8 cellular contexts compared by ENCODE assay signal in genomic region chr21:25561668-25562641, GRCh38. TPM values are rescaled to one million over a fixed set of nuclear protein-coding genes. Genes with fewer than 3 reads are reported as not detected.
A peak's percentile ranks its signal among the peaks of the same experiment; 100 is the strongest.
DNase-seq lines count a peak whose midpoint lies in the region; ATAC-seq and TF ChIP-seq lines count a peak whose summit lies in the region.

No MANE protein-coding gene starts in this region.

- no peak overlapping the region; the same call in 1 of the 2 replicates for H3K9ac ChIP-seq in KMS-11

- ATAC-seq in GM21619 (IDR thresholded peaks at IDR 0.05; ENCODE audit: unreplicated experiment) (peak; percentile 49), lung (ENCODE audit: insufficient read depth, low FRiP score) (peak; percentile 60)

- peaks cover 4% of the 10 kb centered on the region for H3K4me1 ChIP-seq in KMS-11 (ENCODE audit: low read depth, poor library complexity, severe bottlenecking)
- no peaks in the 10 kb centered on the region for H3K4me1 ChIP-seq in lung (ENCODE audit: control insufficient read depth in 2 of 2, insufficient read depth in 2 of 2, low read length in 2 of 2)

- no peaks in the 10 kb centered on the region for H4K20me1 ChIP-seq in KMS-11 (ENCODE audit: insufficient read depth)

- no peaks in the 10 kb centered on the region for H3K27me3 ChIP-seq in KMS-11 (ENCODE audit: insufficient read depth, low read depth)
- no peaks in the 10 kb centered on the region for H3K27me3 ChIP-seq in lung (ENCODE audit: control insufficient read depth, insufficient read depth)

- no peaks in the 10 kb centered on the region for H3K79me2 ChIP-seq in KMS-11 (ENCODE audit: insufficient read depth, low read depth)

- no peak for TF ChIP-seq CTCF in KMS-11 (conservative IDR thresholded peaks at IDR 0.05; ENCODE audit: low read depth, low read length)
- TF ChIP-seq CTCF in coronary artery (IDR thresholded peaks at IDR 0.05), result no peak
- no peak for TF ChIP-seq CTCF in lung (IDR thresholded peaks at IDR 0.05; ENCODE audit: control extremely low read depth, extremely low read depth)

- H3K4me3 ChIP-seq in KMS-11 (IDR thresholded peaks at IDR 0.05; ENCODE audit: insufficient read depth, low read depth, low read length) (no peak overlapping the region), coronary artery (peak overlapping the region; percentile 79), lung (peak overlapping the region; percentile 22)

- peak overlapping the region; percentile 36 for H2AFZ ChIP-seq in KMS-11 (ENCODE audit: low read depth)

- DNase-seq in DMS53 treated with DMSO at 0.1 percent for 48 hours (lab: John Stamatoyannopoulos, UW; ENCODE audit: unreplicated experiment) (peak; percentile 6), coronary artery (ENCODE audit: low spot score) (peak; percentile 79), lung (ENCODE audit: low spot score) (peak; percentile 51), DMS79 (lab: John Stamatoyannopoulos, UW) (no peak)
- DNase-seq in activated CD4-positive, alpha-beta T cell treated with anti-CD3 and anti-CD28 coated beads for 1 hour, result peak; percentile 66
- DNase-seq in stimulated activated CD8-positive, alpha-beta memory T cell treated with anti-CD3 and anti-CD28 coated beads, Interleukin-12 subunit alpha, Interleukin-12 subunit beta, amount 100 ng/mL, for 24 hours (ENCODE audit: extremely low read depth), result peak; percentile 54

- H3K27ac ChIP-seq in KMS-11, result no peak overlapping the region
- H3K27ac ChIP-seq in coronary artery, result peak overlapping the region in 1 of 2 donors; percentile 61
- peak overlapping the region in 1 of 2 donors; percentile 40 for H3K27ac ChIP-seq in lung (ENCODE audit: low read depth in 1 of 2, low read length in 1 of 2)

- peak overlapping the region; percentile 25; the same call in 1 of the 2 replicates for H3K4me2 ChIP-seq in KMS-11

- WGBS in lung, 2 donors, result 1 to 3% methylated on average over 74 of the region's 74 CpGs

- H3K9me3 ChIP-seq in lung (ENCODE audit: control insufficient read depth in 2 of 2, insufficient read depth in 1 of 2, low read length in 1 of 2), result peaks cover 0 to 1% of the 10 kb centered on the region in 2 donors

- no peaks in the 10 kb centered on the region for H3K36me3 ChIP-seq in KMS-11 (ENCODE audit: insufficient read depth)
- peaks cover 0 to 5% of the 10 kb centered on the region in 2 donors for H3K36me3 ChIP-seq in lung (ENCODE audit: control insufficient read depth in 2 of 2, insufficient read depth in 2 of 2, low read length in 2 of 2)

RNA-seq across cellular contexts. Expression of gene MRPL39, which starts 45.3 kb away (rescaled TPM):
- 10 to 100 TPM; 21.8 to 31.6 TPM for total RNA-seq in lung
- 10 to 100 TPM; 27.9 to 31.1 TPM for polyA plus RNA-seq in lung
